ENCODE assay signal across 1 cellular context in the genomic region with DNA sequence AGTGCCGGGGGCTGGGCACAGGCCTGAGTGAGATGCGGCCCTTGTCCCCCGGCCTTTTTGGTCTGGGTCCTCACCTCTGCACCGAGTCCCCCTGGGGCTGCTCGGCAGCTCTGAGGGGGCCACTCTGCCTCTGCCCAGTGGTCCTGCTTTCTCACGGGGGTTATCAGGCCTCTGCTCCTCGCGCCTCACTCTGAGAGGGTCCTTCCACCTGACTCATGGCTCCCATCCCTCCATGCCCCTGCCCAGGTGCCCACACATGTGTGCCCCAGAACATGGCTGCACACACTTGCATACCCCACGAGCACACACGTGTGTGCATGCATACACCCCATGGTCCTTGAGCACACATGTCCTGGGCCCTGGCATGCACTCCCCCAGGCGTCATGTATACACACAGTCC.
TF ChIP-seq lines count a peak whose summit lies in the region.

No MANE protein-coding gene starts in this region.

TF ChIP-seq in H1, 55 proteins besides CTCF, POLR2A, EP300 and RAD21:
- TF ChIP-seq SUZ12 (IDR thresholded peaks at IDR 0.05; ENCODE audit: low read length) (no peak), TBP (IDR thresholded peaks at IDR 0.05; ENCODE audit: low read depth, low read length) (no peak), KDM1A (IDR thresholded peaks at IDR 0.05; ENCODE audit: borderline replicate concordance, low read length) (no peak), ZNF274 (IDR thresholded peaks at IDR 0.05; ENCODE audit: borderline replicate concordance, extremely low read depth, low read length) (no peak), RFX5 (IDR thresholded peaks at IDR 0.05; ENCODE audit: borderline replicate concordance, low read depth, low read length) (no peak), CHD2 (IDR thresholded peaks at IDR 0.05; ENCODE audit: low read length) (no peak), SAP30 (IDR thresholded peaks at IDR 0.05; ENCODE audit: insufficient read depth, insufficient replicate concordance, low read length) (no peak), TEAD4 (IDR thresholded peaks at IDR 0.05; ENCODE audit: low read depth, low read length) (no peak)
